Comparison of ENCODE assay signal across 23 cellular contexts in genomic region chr22:21029486-21030025, GRCh38. TPM values are rescaled to one million over a fixed set of nuclear protein-coding genes. Genes with fewer than 3 reads are reported as not detected.
"Had no signal": no experiment of that assay in that cellular context is flagged by ENCODE, and none has a peak within 500 bp of the region (broad histone marks: within the 10 kb centered on the region; RNA-seq: fewer than 3 reads in every experiment).

No MANE protein-coding gene starts in this region.

- H3K9me3 ChIP-seq: esophagus muscularis mucosa, right lobe of liver, uterus had no signal

- H3K36me3 Mint-ChIP-seq: activated naive CD8-positive, alpha-beta T cell; mesothelial cell of epicardium; natural killer cell treated with Interleukin-12 subunit alpha and Interleukin-12 subunit beta and Interleukin-15 and Interleukin-18, amount 100 ng/mL, for 72 hours; stimulated activated effector memory CD8-positive, alpha-beta T cell treated with anti-CD3 and anti-CD28 coated beads, Interleukin-12 subunit alpha, Interleukin-12 subunit beta, amount 100 ng/mL, for 72 hours had no signal

- H3K4me2 ChIP-seq: smooth muscle cell had no signal

- H3K27me3 ChIP-seq: right lobe of liver, uterus had no signal

- H3K27ac ChIP-seq: cardiac muscle cell, esophagus muscularis mucosa, right lobe of liver, uterus had no signal

- H3K9me3 Mint-ChIP-seq: activated CD4-positive, alpha-beta memory T cell treated with anti-CD3 and anti-CD28 coated beads, Interleukin-2, amount 10 ng/mL, durations not matched to agents 7 days and 5 days; dendritic cell treated with granulocyte-macrophage colony-stimulating factor and Interleukin-4, amounts not matched to agents 40 ng/mL and 50 ng/mL, for 4 days; mesothelial cell of epicardium; natural killer cell treated with Interleukin-12 subunit alpha and Interleukin-12 subunit beta and Interleukin-15 and Interleukin-18, amount 100 ng/mL, for 72 hours; stimulated activated effector memory CD8-positive, alpha-beta T cell treated with anti-CD3 and anti-CD28 coated beads, Interleukin-12 subunit alpha, Interleukin-12 subunit beta, amount 100 ng/mL, for 72 hours had no signal

- ATAC-seq: activated CD8-positive, alpha-beta memory T cell treated with anti-CD3 and anti-CD28 coated beads, Interleukin-2, amount 10 ng/mL, durations not matched to agents 7 days and 5 days; left lobe of liver; natural killer cell treated with Interleukin-12 subunit alpha and Interleukin-12 subunit beta and Interleukin-15 and Interleukin-18, amount 100 ng/mL, for 72 hours; right lobe of liver; stimulated activated effector memory CD8-positive, alpha-beta T cell treated with anti-CD3 and anti-CD28 coated beads, Interleukin-12 subunit alpha, Interleukin-12 subunit beta, amount 100 ng/mL, for 72 hours had no signal

- H3K4me1 ChIP-seq: right lobe of liver had no signal

- H3K36me3 ChIP-seq: cardiac muscle cell, esophagus muscularis mucosa, right lobe of liver, uterus had no signal

- FAIRE-seq: endothelial cell of umbilical vein, islet of Langerhans had no signal

- H3K4me3 Mint-ChIP-seq: activated CD4-positive, alpha-beta memory T cell treated with anti-CD3 and anti-CD28 coated beads, Interleukin-2, amount 10 ng/mL, durations not matched to agents 7 days and 5 days; activated CD8-positive, alpha-beta memory T cell treated with anti-CD3 and anti-CD28 coated beads, Interleukin-2, amount 10 ng/mL, durations not matched to agents 7 days and 5 days; dendritic cell treated with granulocyte-macrophage colony-stimulating factor and Interleukin-4, amounts not matched to agents 40 ng/mL and 50 ng/mL, for 4 days; mesothelial cell of epicardium; natural killer cell treated with Interleukin-12 subunit alpha and Interleukin-12 subunit beta and Interleukin-15 and Interleukin-18, amount 100 ng/mL, for 72 hours; stimulated activated effector memory CD8-positive, alpha-beta T cell treated with anti-CD3 and anti-CD28 coated beads, Interleukin-12 subunit alpha, Interleukin-12 subunit beta, amount 100 ng/mL, for 72 hours had no signal

- H3K27ac Mint-ChIP-seq: activated CD4-positive, alpha-beta memory T cell treated with anti-CD3 and anti-CD28 coated beads, Interleukin-2, amount 10 ng/mL, durations not matched to agents 7 days and 5 days; activated CD8-positive, alpha-beta memory T cell treated with anti-CD3 and anti-CD28 coated beads, Interleukin-2, amount 10 ng/mL, durations not matched to agents 7 days and 5 days; activated naive CD8-positive, alpha-beta T cell; dendritic cell treated with granulocyte-macrophage colony-stimulating factor and Interleukin-4, amounts not matched to agents 40 ng/mL and 50 ng/mL, for 4 days; mesothelial cell of epicardium; natural killer cell treated with Interleukin-12 subunit alpha and Interleukin-12 subunit beta and Interleukin-15 and Interleukin-18, amount 100 ng/mL, for 72 hours; stimulated activated effector memory CD8-positive, alpha-beta T cell treated with anti-CD3 and anti-CD28 coated beads, Interleukin-12 subunit alpha, Interleukin-12 subunit beta, amount 100 ng/mL, for 72 hours had no signal

- H3K4me3 ChIP-seq: cardiac muscle cell, esophagus muscularis mucosa, lung, right lobe of liver, smooth muscle cell, uterus had no signal

- DNase-seq: activated CD4-positive, alpha-beta memory T cell treated with anti-CD3 and anti-CD28 coated beads, Interleukin-2, amount 10 ng/mL, durations not matched to agents 7 days and 5 days; activated CD4-positive, alpha-beta T cell treated with anti-CD3 and anti-CD28 coated beads for 48 hours; activated CD4-positive, CD25-positive, alpha-beta regulatory T cell; activated CD8-positive, alpha-beta memory T cell treated with anti-CD3 and anti-CD28 coated beads, Interleukin-2, amount 10 ng/mL, durations not matched to agents 7 days and 5 days; effector memory CD4-positive, alpha-beta T cell; right lobe of liver; stimulated activated CD4-positive, alpha-beta T cell treated with anti-CD3 and anti-CD28 coated beads, Interleukin-4, amount 100 ng/mL, for 24 hours; uterus had no signal

RNA-seq across cellular contexts. Expression of gene SLC7A4, which starts 2.8 kb away (rescaled TPM):
- total RNA-seq: activated CD4-positive, alpha-beta memory T cell treated with anti-CD3 and anti-CD28 coated beads, Interleukin-2, amount 10 ng/mL, durations not matched to agents 7 days and 5 days; endothelial cell of umbilical vein; natural killer cell treated with Interleukin-12 subunit alpha and Interleukin-12 subunit beta and Interleukin-15 and Interleukin-18, amount 100 ng/mL, for 72 hours; pulmonary artery endothelial cell had no signal
- polyA plus RNA-seq: endothelial cell of umbilical vein had no signal

RNA-seq across cellular contexts. Expression of gene P2RX6, which starts 14.6 kb away (rescaled TPM):
- total RNA-seq: endothelial cell of umbilical vein; natural killer cell treated with Interleukin-12 subunit alpha and Interleukin-12 subunit beta and Interleukin-15 and Interleukin-18, amount 100 ng/mL, for 72 hours had no signal

RNA-seq across cellular contexts. Expression of gene LRRC74B, which starts 16.2 kb away (rescaled TPM):
- total RNA-seq: activated CD4-positive, alpha-beta memory T cell treated with anti-CD3 and anti-CD28 coated beads, Interleukin-2, amount 10 ng/mL, durations not matched to agents 7 days and 5 days; activated CD8-positive, alpha-beta memory T cell treated with anti-CD3 and anti-CD28 coated beads, Interleukin-2, amount 10 ng/mL, durations not matched to agents 7 days and 5 days; chondrocyte; endothelial cell of umbilical vein; esophagus muscularis mucosa; left lobe of liver; mesothelial cell of epicardium; natural killer cell treated with Interleukin-12 subunit alpha and Interleukin-12 subunit beta and Interleukin-15 and Interleukin-18, amount 100 ng/mL, for 72 hours; omental fat pad; pulmonary artery endothelial cell; right lobe of liver; smooth muscle cell had no signal
- polyA plus RNA-seq: cardiac muscle cell, endothelial cell of umbilical vein, smooth muscle cell had no signal
